Comparison of ENCODE assay signal across 24 cellular contexts in the genomic region with DNA sequence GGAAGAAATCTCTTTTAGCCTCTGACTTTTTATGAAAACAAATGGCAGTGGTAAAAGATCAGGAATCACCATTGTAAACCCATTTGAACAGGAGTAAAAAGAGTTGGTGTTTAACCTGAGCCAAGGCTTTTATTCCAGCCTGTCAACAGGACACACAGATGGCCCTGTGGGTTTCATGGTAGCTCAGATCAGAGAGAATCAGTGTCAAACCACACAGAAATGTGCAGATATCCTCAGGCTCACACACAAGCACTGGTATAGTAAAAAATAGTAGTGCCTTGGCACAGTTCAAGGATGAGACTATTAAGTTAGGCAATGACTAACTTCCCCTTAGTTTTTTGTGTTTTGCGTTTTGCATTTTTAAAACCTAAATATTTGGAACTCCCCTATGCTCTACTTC.
DNase-seq lines count a peak whose midpoint lies in the region; ATAC-seq, FAIRE-seq and TF ChIP-seq lines count a peak whose summit lies in the region.
"Had no signal": no experiment of that assay in that cellular context is flagged by ENCODE, and none has a peak within 500 bp of the region (broad histone marks: within the 10 kb centered on the region; RNA-seq: fewer than 3 reads in every experiment).

No MANE protein-coding gene starts in this region.

- H3K36me3 Mint-ChIP-seq in GM23338 (ENCODE audit: low read depth): peaks cover 20% of the 10 kb centered on the region
- H3K36me3 Mint-ChIP-seq: CD4-positive, CD25-positive, alpha-beta regulatory T cell; T-cell had no signal

- 17% methylated on average over 1 of the region's 1 CpG for WGBS in SK-N-SH (ENCODE audit: low lambda C conversion rate)

- H3K9ac ChIP-seq in SK-N-SH: no peak overlapping the region; the same call in 1 of the 2 replicates
- H3K9ac ChIP-seq: BLaER1 had no signal

- H3K27ac ChIP-seq in GM23338 (ENCODE audit: low read depth) (no peak overlapping the region), SK-N-SH (ENCODE audit: low read depth in 2 of 2, low read length in 1 of 2) (peak overlapping the region; percentile 81 to 88; a peak in 3 of 4 replicates)
- H3K27ac ChIP-seq: BLaER1, HL-60, SJCRH30 had no signal

- H3K9me3 Mint-ChIP-seq in GM23338: peaks cover 21% of the 10 kb centered on the region

- FAIRE-seq in frontal cortex (lab: Jason Lieb, UNC): no peak
- FAIRE-seq: A204.1 had no signal

- H3K9me2 ChIP-seq in GM23338 (ENCODE audit: insufficient read depth) (peaks cover 9% of the 10 kb centered on the region), SK-N-SH (no peaks in the 10 kb centered on the region)

- TF ChIP-seq EP300 in SK-N-SH (IDR thresholded peaks at IDR 0.05; ENCODE audit: borderline replicate concordance in 1 of 2, low read depth in 1 of 2, low read length in 1 of 2): 0 out of 4 replicates have a peak, but pooled peaks of 1 of the 2 experiments have one; percentile 44

- H3K36me3 ChIP-seq in GM23338 (ENCODE audit: insufficient read depth) (no peaks in the 10 kb centered on the region), SK-N-SH (replicated peaks in 1 of 2; ENCODE audit: control insufficient read depth in 1 of 2, insufficient read depth in 2 of 2, low read length in 1 of 2) (no peaks in the 10 kb centered on the region)
- H3K36me3 ChIP-seq: BLaER1, SJCRH30 had no signal

- no peak overlapping the region for H3K4me3 Mint-ChIP-seq in GM23338
- H3K4me3 Mint-ChIP-seq: CD4-positive, CD25-positive, alpha-beta regulatory T cell; T-cell had no signal

- H3K79me2 ChIP-seq in GM23338 (replicated peaks; ENCODE audit: insufficient read depth) (no peaks in the 10 kb centered on the region), SK-N-SH (ENCODE audit: insufficient read depth) (no peaks in the 10 kb centered on the region)

- no peaks in the 10 kb centered on the region for H3K9me3 ChIP-seq in SK-N-SH
- H3K9me3 ChIP-seq: SJCRH30 had no signal

- peaks cover 1% of the 10 kb centered on the region for H3K27me3 Mint-ChIP-seq in GM23338 (ENCODE audit: insufficient read depth, low read depth, poor library complexity)
- H3K27me3 Mint-ChIP-seq: CD4-positive, CD25-positive, alpha-beta regulatory T cell; T-cell had no signal

- H2AFZ ChIP-seq in GM23338 (no peak overlapping the region), SK-N-SH (ENCODE audit: low read depth) (peak overlapping the region; percentile 12; the same call in 1 of the 2 replicates)

- POLR2A ChIA-PET in SK-N-SH (lab: Yijun Ruan, JAX): no interaction called here

- H3K4me3 ChIP-seq in GM23338 (no peak overlapping the region), SK-N-SH (ENCODE audit: low read depth in 2 of 2, low read length in 1 of 2) (no peak overlapping the region)
- H3K4me3 ChIP-seq: BLaER1, SJCRH30 had no signal

- H3F3A ChIP-seq in GM23338 (replicated peaks; ENCODE audit: low read depth): no peaks in the 10 kb centered on the region
- H3F3A ChIP-seq in SK-N-SH (replicated peaks; ENCODE audit: insufficient read depth): peaks cover 12% of the 10 kb centered on the region

- H3K4me1 Mint-ChIP-seq in GM23338: peaks cover 6% of the 10 kb centered on the region; the same call in 2 of the 3 replicates
- H3K4me1 Mint-ChIP-seq: CD4-positive, CD25-positive, alpha-beta regulatory T cell; T-cell had no signal

- H3K27me3 ChIP-seq in GM23338 (ENCODE audit: insufficient read depth): no peaks in the 10 kb centered on the region
- H3K27me3 ChIP-seq in SK-N-SH (ENCODE audit: insufficient read depth): no peaks in the 10 kb centered on the region
- H3K27me3 ChIP-seq: BLaER1, SJCRH30 had no signal

- TF ChIP-seq CTCF in GM23338 (conservative IDR thresholded peaks at IDR 0.05; ENCODE audit: low read depth in 2 of 2) (no peak), SK-N-SH (IDR thresholded peaks at IDR 0.05) (no peak)

- H4K20me1 ChIP-seq in GM23338 (replicated peaks; ENCODE audit: insufficient read depth) (no peaks in the 10 kb centered on the region), SK-N-SH (ENCODE audit: insufficient read depth) (no peaks in the 10 kb centered on the region)
- H4K20me1 ChIP-seq: BLaER1 had no signal

- no peak for ATAC-seq in GM23338
- ATAC-seq in HG03342 (IDR thresholded peaks at IDR 0.05; ENCODE audit: unreplicated experiment): no peak
- ATAC-seq in GM18511 (IDR thresholded peaks at IDR 0.05; ENCODE audit: unreplicated experiment): no peak
- ATAC-seq: PC-3, Right ventricle myocardium inferior, T-cell had no signal

- DNase-seq in GM23338 (ENCODE audit: low spot score): no peak
- DNase-seq in SK-N-SH: no peak
- peak; percentile 59 for DNase-seq in cerebellum (ENCODE audit: low spot score)
- DNase-seq in hepatic stellate cell (ENCODE audit: low spot score): no peak
- no peak for DNase-seq in frontal cortex (ENCODE audit: low spot score in 2 of 2)
- DNase-seq: CD4-positive, CD25-positive, alpha-beta regulatory T cell; DMS153; H7; NCI-H1092 treated with DMSO at 0.1 percent for 48 hours; NCI-H1436; NCI-H187 treated with DMSO at 0.1 percent for 48 hours; NCI-H2107; NCI-H446; NCI-H524 treated with DMSO at 0.1 percent for 48 hours; NCI-H774; PC-3; T-cell had no signal

- CTCF ChIA-PET in SK-N-SH (lab: Yijun Ruan, JAX): no interaction called here

- TF ChIP-seq RAD21 in SK-N-SH (IDR thresholded peaks at IDR 0.05; ENCODE audit: low read length): no peak

- H3K27ac Mint-ChIP-seq in GM23338: 0 out of 2 replicates have a peak overlapping the region, but pooled peaks have one; percentile 15
- H3K27ac Mint-ChIP-seq: CD4-positive, CD25-positive, alpha-beta regulatory T cell; T-cell had no signal

- H3K4me1 ChIP-seq in GM23338 (ENCODE audit: insufficient read depth) (no peaks in the 10 kb centered on the region), SK-N-SH (ENCODE audit: control insufficient read depth in 1 of 2, insufficient read depth in 2 of 2, low read depth in 1 of 2, low read length in 1 of 2) (no peaks in the 10 kb centered on the region; a peak in 1 of 4 replicates)
- H3K4me1 ChIP-seq: BLaER1, SJCRH30 had no signal

- H3K4me2 ChIP-seq in GM23338 (no peak overlapping the region), SK-N-SH (peak overlapping the region; percentile 51)
- H3K4me2 ChIP-seq: BLaER1 had no signal

TF ChIP-seq in GM23338, 12 proteins besides CTCF, POLR2A, EP300 and RAD21 (continues in another document):
- TF ChIP-seq STAT1 (IDR thresholded peaks at IDR 0.05; ENCODE audit: unreplicated experiment) (no peak), NANOG (IDR thresholded peaks at IDR 0.05; ENCODE audit: borderline replicate concordance) (no peak), ZNF331 (CRISPR knock-in tag; IDR thresholded peaks at IDR 0.05; ENCODE audit: low read depth) (no peak), JUNB (IDR thresholded peaks at IDR 0.05; ENCODE audit: unreplicated experiment) (no peak), CREB1 (CRISPR knock-in tag; IDR thresholded peaks at IDR 0.05; ENCODE audit: low read depth) (no peak), EZH2phosphoT487 (IDR thresholded peaks at IDR 0.05; ENCODE audit: unreplicated experiment) (no peak)
- TF ChIP-seq, protein P1, sequence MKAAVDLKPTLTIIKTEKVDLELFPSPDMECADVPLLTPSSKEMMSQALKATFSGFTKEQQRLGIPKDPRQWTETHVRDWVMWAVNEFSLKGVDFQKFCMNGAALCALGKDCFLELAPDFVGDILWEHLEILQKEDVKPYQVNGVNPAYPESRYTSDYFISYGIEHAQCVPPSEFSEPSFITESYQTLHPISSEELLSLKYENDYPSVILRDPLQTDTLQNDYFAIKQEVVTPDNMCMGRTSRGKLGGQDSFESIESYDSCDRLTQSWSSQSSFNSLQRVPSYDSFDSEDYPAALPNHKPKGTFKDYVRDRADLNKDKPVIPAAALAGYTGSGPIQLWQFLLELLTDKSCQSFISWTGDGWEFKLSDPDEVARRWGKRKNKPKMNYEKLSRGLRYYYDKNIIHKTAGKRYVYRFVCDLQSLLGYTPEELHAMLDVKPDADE (IDR thresholded peaks at IDR 0.05): no peak

TF ChIP-seq in SK-N-SH, 30 proteins besides CTCF, POLR2A, EP300 and RAD21:
- TF ChIP-seq, protein P2, sequence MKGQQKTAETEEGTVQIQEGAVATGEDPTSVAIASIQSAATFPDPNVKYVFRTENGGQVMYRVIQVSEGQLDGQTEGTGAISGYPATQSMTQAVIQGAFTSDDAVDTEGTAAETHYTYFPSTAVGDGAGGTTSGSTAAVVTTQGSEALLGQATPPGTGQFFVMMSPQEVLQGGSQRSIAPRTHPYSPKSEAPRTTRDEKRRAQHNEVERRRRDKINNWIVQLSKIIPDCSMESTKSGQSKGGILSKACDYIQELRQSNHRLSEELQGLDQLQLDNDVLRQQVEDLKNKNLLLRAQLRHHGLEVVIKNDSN (IDR thresholded peaks at IDR 0.05; ENCODE audit: borderline replicate concordance, low read depth): no peak
- 0 out of 2 replicates have a peak, but pooled peaks have one; percentile 42 for TF ChIP-seq NFIC (IDR thresholded peaks at IDR 0.05; ENCODE audit: borderline replicate concordance)
- TF ChIP-seq POLR2AphosphoS5 (IDR thresholded peaks at IDR 0.05; ENCODE audit: low read depth, low read length): peak; percentile 36; the same call in 1 of the 2 replicates
- TF ChIP-seq, protein P3, sequence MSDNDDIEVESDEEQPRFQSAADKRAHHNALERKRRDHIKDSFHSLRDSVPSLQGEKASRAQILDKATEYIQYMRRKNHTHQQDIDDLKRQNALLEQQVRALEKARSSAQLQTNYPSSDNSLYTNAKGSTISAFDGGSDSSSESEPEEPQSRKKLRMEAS (IDR thresholded peaks at IDR 0.05; ENCODE audit: low read depth): no peak
- TF ChIP-seq FOXJ3 (CRISPR knock-in tag; IDR thresholded peaks at IDR 0.05): no peak
- TF ChIP-seq TEAD4 (IDR thresholded peaks at IDR 0.05; ENCODE audit: borderline replicate concordance, insufficient read depth): peak; percentile 31; the same call in 1 of the 2 replicates
- TF ChIP-seq FOSL2 (IDR thresholded peaks at IDR 0.05; ENCODE audit: borderline replicate concordance, low read depth): 0 out of 2 replicates have a peak, but pooled peaks have one; percentile 5
- peak; percentile 82 for TF ChIP-seq TCF12 (IDR thresholded peaks at IDR 0.05)
- TF ChIP-seq JUND (IDR thresholded peaks at IDR 0.05): peak; percentile 53; the same call in 1 of the 2 replicates
- TF ChIP-seq, protein P4, sequence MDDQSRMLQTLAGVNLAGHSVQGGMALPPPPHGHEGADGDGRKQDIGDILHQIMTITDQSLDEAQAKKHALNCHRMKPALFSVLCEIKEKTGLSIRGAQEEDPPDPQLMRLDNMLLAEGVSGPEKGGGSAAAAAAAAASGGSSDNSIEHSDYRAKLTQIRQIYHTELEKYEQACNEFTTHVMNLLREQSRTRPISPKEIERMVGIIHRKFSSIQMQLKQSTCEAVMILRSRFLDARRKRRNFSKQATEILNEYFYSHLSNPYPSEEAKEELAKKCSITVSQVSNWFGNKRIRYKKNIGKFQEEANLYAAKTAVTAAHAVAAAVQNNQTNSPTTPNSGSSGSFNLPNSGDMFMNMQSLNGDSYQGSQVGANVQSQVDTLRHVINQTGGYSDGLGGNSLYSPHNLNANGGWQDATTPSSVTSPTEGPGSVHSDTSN (IDR thresholded peaks at IDR 0.05): peak; percentile 85; the same call in 1 of the 2 replicates
TF ChIP-seq in SK-N-SH: peak in this region for 7.
